ENCODE assay signal across 8 cellular contexts in genomic region chrX:10014462-10015373, GRCh38. TPM values are rescaled to one million over a fixed set of nuclear protein-coding genes. Genes with fewer than 3 reads are reported as not detected.
DNase-seq lines count a peak whose midpoint lies in the region; ATAC-seq, FAIRE-seq and TF ChIP-seq lines count a peak whose summit lies in the region.

No MANE protein-coding gene starts in this region.

- DNase-seq in AG09319 (ENCODE audit: extremely low read depth, low read depth) (peak; percentile 78), NCI-H82 (lab: John Stamatoyannopoulos, UW) (peak; percentile 87), H1 (ENCODE audit: low read depth in 1 of 2, low spot score in 2 of 2) (peak; percentile 38 to 82), mesenteric fat pad (ENCODE audit: low spot score) (peak; percentile 95)
- peak; percentile 22 for DNase-seq in activated CD8-positive, alpha-beta memory T cell treated with anti-CD3 and anti-CD28 coated beads, Interleukin-2, amount 50 U/mL, for 1 hour (ENCODE audit: extremely low read depth)
- DNase-seq in stimulated activated CD8-positive, alpha-beta memory T cell treated with anti-CD3 and anti-CD28 coated beads, Interleukin-12 subunit alpha, Interleukin-12 subunit beta, amount 100 ng/mL, for 24 hours (ENCODE audit: extremely low read depth): peak; percentile 36

- TF ChIP-seq POLR2A in H1 (IDR thresholded peaks at IDR 0.05; ENCODE audit: control extremely low read depth in 1 of 2, low read depth in 2 of 2, low read length in 2 of 2): no peak

- peak in 1 of 2 experiments; percentile 5; a peak in 1 of 3 replicates for TF ChIP-seq EP300 in H1 (IDR thresholded peaks at IDR 0.05; ENCODE audit: borderline replicate concordance in 1 of 2, low read depth in 2 of 2, low read length in 2 of 2)

- peaks cover 0 to 34% of the 10 kb centered on the region in 2 experiments; a peak in 2 of 4 replicates for H3K79me2 ChIP-seq in H1 (ENCODE audit: control insufficient read depth in 1 of 2, insufficient read depth in 2 of 2, low read length in 2 of 2)

- H2BK5ac ChIP-seq in H1 (ENCODE audit: low read depth, low read length): no peak overlapping the region

- peaks cover 0 to 21% (median 7%) of the 10 kb centered on the region in 4 experiments; a peak in 5 of 7 replicates for H3K4me1 ChIP-seq in H1 (replicated peaks in 1 of 4; ENCODE audit: control insufficient read depth in 3 of 4, insufficient read depth in 4 of 4, low read length in 3 of 4)

- no peak overlapping the region for H3K23ac ChIP-seq in H1 (ENCODE audit: insufficient read length)

- peak overlapping the region; percentile 60 for H4K5ac ChIP-seq in H1 (ENCODE audit: insufficient read length, low read depth, low read length)

- no peaks in the 10 kb centered on the region for H3K9me3 ChIP-seq in H1 (ENCODE audit: insufficient read depth in 2 of 2, low read depth in 1 of 2, low read length in 1 of 2)

- no peak overlapping the region for H2AK5ac ChIP-seq in H1 (ENCODE audit: low read depth, low read length)

- no peaks in the 10 kb centered on the region for H3K27me3 ChIP-seq in H1 (replicated peaks in 1 of 4; ENCODE audit: control insufficient read depth in 3 of 4, extremely low read depth in 1 of 4, insufficient read depth in 3 of 4, low read length in 3 of 4)

- H2BK120ac ChIP-seq in H1 (replicated peaks; ENCODE audit: low read depth, low read length): no peak overlapping the region

- TF ChIP-seq RAD21 in H1 (IDR thresholded peaks at IDR 0.05 in 1 of 2, conservative IDR thresholded peaks at IDR 0.05 in 1 of 2; ENCODE audit: low read depth in 2 of 2, low read length in 2 of 2): no peak

- H4K20me1 ChIP-seq in H1 (replicated peaks in 1 of 2; ENCODE audit: control insufficient read depth in 1 of 2, insufficient read depth in 2 of 2, low read length in 2 of 2): peaks cover 0 to 4% of the 10 kb centered on the region in 2 experiments

- H2AFZ ChIP-seq in H1 (ENCODE audit: low read length): no peak overlapping the region

- peak overlapping the region; percentile 53 for H3K56ac ChIP-seq in H1 (replicated peaks; ENCODE audit: insufficient read length, low read depth, low read length)

- FAIRE-seq in H1 (lab: Jason Lieb, UNC): no peak

- H3K4ac ChIP-seq in H1 (replicated peaks; ENCODE audit: insufficient read length, low read depth, low read length): no peak overlapping the region

- CTCF ChIA-PET in H1 (lab: Charles Lee; ENCODE audit: partially characterized antibody): no interaction called here

- peaks cover 3% of the 10 kb centered on the region; the same call in 1 of the 2 replicates for H3K23me2 ChIP-seq in H1 (ENCODE audit: low read depth, low read length)

- H3K4me2 ChIP-seq in H1 (ENCODE audit: insufficient read depth in 1 of 2, low read depth in 2 of 2, low read length in 2 of 2): peak overlapping the region; percentile 59 to 76

- ATAC-seq in GM19025 (IDR thresholded peaks at IDR 0.05; ENCODE audit: low read depth, unreplicated experiment) (peak; percentile 78), HG03280 (IDR thresholded peaks at IDR 0.05; ENCODE audit: unreplicated experiment) (peak; percentile 96)

- POLR2A ChIA-PET in H1 (lab: Charles Lee; ENCODE audit: partially characterized antibody): interaction anchor here (0.5 to 1.1 kb wide), 2 partner anchors 41 to 103 kb away, joined by 3 to 4 read pairs; no protein-coding TSS in a partner anchor

- no peak overlapping the region for H2BK20ac ChIP-seq in H1 (ENCODE audit: low read length)

- peak overlapping the region; percentile 60 for H3K18ac ChIP-seq in H1 (ENCODE audit: extremely low read depth, low read length)

- 0 out of 2 replicates have a peak overlapping the region, but pooled peaks have one; percentile 68 for H4K8ac ChIP-seq in H1 (ENCODE audit: extremely low read depth, insufficient read depth, low read length)

- no peak overlapping the region for H2BK12ac ChIP-seq in H1 (ENCODE audit: low read depth, low read length)

- H3K79me1 ChIP-seq in H1 (ENCODE audit: low read depth, low read length): no peaks in the 10 kb centered on the region

- 1% methylated on average over 13 of the region's 116 CpGs; no CpG with 5 or more reads in 1 of the 2 experiments for WGBS in H1 (ENCODE audit: extremely low coverage in 1 of 2, insufficient coverage in 1 of 2, insufficient read length in 1 of 2, insufficient replicate concordance in 2 of 2, low coverage in 1 of 2, low lambda C conversion rate in 2 of 2, missing lambda C conversion rate in 1 of 2), 2 experiments

- H4K91ac ChIP-seq in H1 (replicated peaks; ENCODE audit: insufficient read length, low read length): no peak overlapping the region

- H3K36me3 ChIP-seq in H1 (ENCODE audit: control insufficient read depth in 2 of 4, insufficient read depth in 4 of 4, low read length in 3 of 4): no peaks in the 10 kb centered on the region

- H3K9ac ChIP-seq in H1 (replicated peaks in 1 of 4; ENCODE audit: extremely low read depth in 1 of 4, low read depth in 3 of 4, low read length in 3 of 4): peak overlapping the region; percentile 37 to 84 (median 60); a peak in 6 of 7 replicates

- H2BK15ac ChIP-seq in H1 (ENCODE audit: low read length): no peak overlapping the region

- TF ChIP-seq CTCF in AG09319 (IDR thresholded peaks at IDR 0.05; ENCODE audit: low read depth, low read length) (no peak), H1 (IDR thresholded peaks at IDR 0.05; ENCODE audit: control extremely low read depth in 1 of 3, insufficient read depth in 1 of 3, low read depth in 1 of 3, low read length in 3 of 3) (no peak)

- H3K4me3 ChIP-seq in H1 (ENCODE audit: extremely low read depth in 1 of 4, insufficient read depth in 2 of 4, low read depth in 3 of 4, low read length in 4 of 4): peak overlapping the region; percentile 52 to 72 (median 60)

- no peak overlapping the region for H3K14ac ChIP-seq in H1 (ENCODE audit: insufficient read length)

- H3K27ac ChIP-seq in H1 (ENCODE audit: low read depth, low read length): peak overlapping the region; percentile 77; the same call in 1 of the 2 replicates

TF ChIP-seq in H1, 55 proteins besides CTCF, POLR2A, EP300 and RAD21:
- TF ChIP-seq POLR2AphosphoS5 (IDR thresholded peaks at IDR 0.05; ENCODE audit: low read depth, low read length): peak; percentile 46; the same call in 1 of the 2 replicates
- TF ChIP-seq HDAC2 (IDR thresholded peaks at IDR 0.05; ENCODE audit: borderline replicate concordance in 1 of 2, low read depth in 2 of 2, low read length in 2 of 2): peak; percentile 62 to 74; a peak in 2 of 4 replicates
- TF ChIP-seq BACH1 (IDR thresholded peaks at IDR 0.05; ENCODE audit: low read length): peak; percentile 94
- 0 out of 4 replicates have a peak, but pooled peaks of 1 of the 2 experiments have one; percentile 14 for TF ChIP-seq SIN3A (conservative IDR thresholded peaks at IDR 0.05 in 1 of 2, IDR thresholded peaks at IDR 0.05 in 1 of 2; ENCODE audit: low read depth in 1 of 2, low read length in 2 of 2)
- TF ChIP-seq NRF1 (IDR thresholded peaks at IDR 0.05; ENCODE audit: low read depth, low read length): no peak
- TF ChIP-seq, protein P1, sequence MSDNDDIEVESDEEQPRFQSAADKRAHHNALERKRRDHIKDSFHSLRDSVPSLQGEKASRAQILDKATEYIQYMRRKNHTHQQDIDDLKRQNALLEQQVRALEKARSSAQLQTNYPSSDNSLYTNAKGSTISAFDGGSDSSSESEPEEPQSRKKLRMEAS (IDR thresholded peaks at IDR 0.05): peak; percentile 80
- no peak for TF ChIP-seq TCF12 (IDR thresholded peaks at IDR 0.05; ENCODE audit: low read depth, low read length)
- peak; percentile 43; the same call in 1 of the 2 replicates for TF ChIP-seq EGR1 (IDR thresholded peaks at IDR 0.05; ENCODE audit: borderline replicate concordance, low read depth, low read length)
- TF ChIP-seq SAP30 (IDR thresholded peaks at IDR 0.05; ENCODE audit: insufficient read depth, insufficient replicate concordance, low read length): no peak
- TF ChIP-seq, protein P2, sequence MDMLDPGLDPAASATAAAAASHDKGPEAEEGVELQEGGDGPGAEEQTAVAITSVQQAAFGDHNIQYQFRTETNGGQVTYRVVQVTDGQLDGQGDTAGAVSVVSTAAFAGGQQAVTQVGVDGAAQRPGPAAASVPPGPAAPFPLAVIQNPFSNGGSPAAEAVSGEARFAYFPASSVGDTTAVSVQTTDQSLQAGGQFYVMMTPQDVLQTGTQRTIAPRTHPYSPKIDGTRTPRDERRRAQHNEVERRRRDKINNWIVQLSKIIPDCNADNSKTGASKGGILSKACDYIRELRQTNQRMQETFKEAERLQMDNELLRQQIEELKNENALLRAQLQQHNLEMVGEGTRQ (IDR thresholded peaks at IDR 0.05; ENCODE audit: low read length): no peak
- no peak for TF ChIP-seq KDM1A (IDR thresholded peaks at IDR 0.05; ENCODE audit: borderline replicate concordance, low read length)
- TF ChIP-seq KDM4A (IDR thresholded peaks at IDR 0.05; ENCODE audit: low read depth, low read length, severe bottlenecking): peak; percentile 38
- peak; percentile 61 for TF ChIP-seq ASH2L (IDR thresholded peaks at IDR 0.05; ENCODE audit: low read length)
- 0 out of 2 replicates have a peak, but pooled peaks have one; percentile 17 for TF ChIP-seq PHF8 (conservative IDR thresholded peaks at IDR 0.05; ENCODE audit: low read depth, low read length)
TF ChIP-seq in H1: peak in this region for 9.

RNA-seq across cellular contexts. Expression of gene CLDN34, which starts 47.6 kb away (rescaled TPM):
- 0.50 TPM in 1 of 2 replicates, not detected in the other for total RNA-seq in H1 (2021; fragmentation: NEBNext Ultra II Directional; extraction: Animal tissue kit (Norgen Biotek cat#: 25700))
- 0.26 and 0.27 TPM in 2 replicates for polyA plus RNA-seq in H1 (2011; rRNA removed)
- 0.28 TPM for polyA plus RNA-seq in H1 (2011; cell fraction: cytosol; rRNA removed)
- 0.54 TPM for polyA plus RNA-seq in H1 (2011; cell fraction: nucleus; rRNA removed)
- 0.19 to 0.46 TPM (median 0.38 TPM) in 4 replicates for polyA plus RNA-seq in H1 (2012, experiment 1 of 2)
- 0.20 TPM for polyA plus RNA-seq in H1 (2012, experiment 2 of 2)
- 0.22 TPM for polyA plus RNA-seq in H1 (2013, experiment 1 of 2)
- polyA plus RNA-seq in H1 (2013, experiment 2 of 2): 0.29 TPM
- 1.3 and 1.8 TPM in 2 replicates for polyA minus RNA-seq in H1 (2011; rRNA and poly(A)+ RNA removed)
- polyA minus RNA-seq in H1 (2011; cell fraction: cytosol; rRNA and poly(A)+ RNA removed): not detected
- polyA minus RNA-seq in H1 (2011; cell fraction: nucleus; rRNA and poly(A)+ RNA removed): 1.8 TPM
- total RNA-seq in mesenteric fat pad: not detected

Comparison
In these comparisons a context has a peak if more than half of its experiments do, and no peak if none do; other contexts are left out.
1. Peak in every context shown above with its lines: DNase-seq, ATAC-seq, H3K4me3 ChIP-seq and H3K27ac ChIP-seq.
2. DNase-seq: peak in every context shown above with its lines; median percentile 95 in mesenteric fat pad; 87 in NCI-H82; 78 in AG09319; 60 in H1; 36 in stimulated activated CD8-positive, alpha-beta memory T cell treated with anti-CD3 and anti-CD28 coated beads, Interleukin-12 subunit alpha, Interleukin-12 subunit beta, amount 100 ng/mL, for 24 hours; 22 in activated CD8-positive, alpha-beta memory T cell treated with anti-CD3 and anti-CD28 coated beads, Interleukin-2, amount 50 U/mL, for 1 hour.